ENCODE assay signal across 24 cellular contexts in the genomic region with DNA sequence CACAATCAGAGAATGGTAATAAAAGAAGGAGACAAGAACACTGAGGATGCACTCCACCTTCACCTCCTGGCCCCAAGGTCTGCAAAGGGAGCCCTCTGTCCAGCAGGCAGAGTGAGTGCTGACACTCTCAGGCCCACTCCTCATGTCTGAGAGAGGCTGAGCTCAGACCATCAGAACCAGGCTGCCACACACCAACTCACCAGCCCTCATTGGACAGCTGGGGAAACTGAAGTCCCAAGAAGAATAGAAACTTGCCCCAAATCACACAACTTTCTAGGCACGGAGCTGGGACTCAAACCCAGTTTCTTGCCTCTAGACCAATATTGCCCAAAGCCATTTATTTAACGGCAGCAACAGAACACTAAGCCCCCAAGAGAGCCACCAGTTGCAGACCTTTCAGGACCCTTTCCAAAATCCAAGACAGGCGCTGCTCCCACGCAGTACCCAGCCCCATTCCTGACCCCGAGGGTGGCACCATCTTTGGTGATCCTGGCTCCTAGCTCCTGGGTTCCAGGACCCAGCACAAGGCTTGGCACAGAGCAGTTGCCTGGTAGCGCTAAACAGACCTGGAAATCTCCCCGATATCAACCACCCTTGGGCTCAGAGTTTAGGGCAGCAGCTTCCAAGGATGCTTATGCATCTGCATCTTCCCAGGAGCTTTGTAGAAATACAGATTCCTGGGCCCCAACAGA.
A peak's percentile ranks its signal among the peaks of the same experiment; 100 is the strongest.
DNase-seq lines count a peak whose midpoint lies in the region; ATAC-seq and TF ChIP-seq lines count a peak whose summit lies in the region.
"Had no signal": no experiment of that assay in that cellular context is flagged by ENCODE, and none has a peak within 500 bp of the region (broad histone marks: within the 10 kb centered on the region; RNA-seq: fewer than 3 reads in every experiment).

No MANE protein-coding gene starts in this region.

- H3K4me2 ChIP-seq in Karpas-422 (ENCODE audit: low read depth, low read length, poor library complexity, severe bottlenecking): no peak overlapping the region
- H3K4me2 ChIP-seq: A549; BLaER1 treated with 17β-estradiol and CSF1 and Interleukin-3, amounts not matched to agents 10 nM and 100 nM; GM23338 had no signal

- CTCF ChIA-PET in activated CD8-positive, alpha-beta T cell treated with anti-CD3 and anti-CD28 coated beads, Interleukin-2, amount 10 ng/mL, durations not matched to agents 7 days and 5 days (lab: Charles Lee): no interaction called here
- CTCF ChIA-PET in activated CD8-positive, alpha-beta T cell treated with anti-CD3 and anti-CD28 coated beads for 36 hours (lab: Charles Lee): no interaction called here
- CTCF ChIA-PET in activated naive CD4-positive, alpha-beta T cell treated with anti-CD3 and anti-CD28 coated beads, Interleukin-2, amount 10 ng/mL, durations not matched to agents 7 days and 5 days (lab: Charles Lee): no interaction called here

- intact Hi-C loops in activated CD8-positive, alpha-beta T cell treated with anti-CD3 and anti-CD28 coated beads for 36 hours (cut with micrococcal nuclease): no loop called here
- intact Hi-C loops in aorta (cut with DNase I): no loop called here

- H3K9ac ChIP-seq in Karpas-422 (ENCODE audit: low read length): no peak overlapping the region
- H3K9ac ChIP-seq: BLaER1 treated with 17β-estradiol and CSF1 and Interleukin-3, amounts not matched to agents 10 nM and 100 nM had no signal

- H3K4me3 ChIP-seq in Karpas-422 (ENCODE audit: low read length) (no peak overlapping the region), lung (no peak overlapping the region), aorta (ENCODE audit: low read length in 2 of 2) (no peak overlapping the region)
- H3K4me3 ChIP-seq: A549; BLaER1 treated with 17β-estradiol and CSF1 and Interleukin-3, amounts not matched to agents 10 nM and 100 nM; GM12878; GM23338; HAP-1 had no signal

- no peaks in the 10 kb centered on the region for H3K9me2 ChIP-seq in Karpas-422 (replicated peaks; ENCODE audit: insufficient read depth, low read length)

- H3K9me3 Mint-ChIP-seq in activated CD8-positive, alpha-beta T cell treated with anti-CD3 and anti-CD28 coated beads, Interleukin-2, amount 10 ng/mL, durations not matched to agents 7 days and 5 days (ENCODE audit: insufficient read depth): no peaks in the 10 kb centered on the region
- no peaks in the 10 kb centered on the region for H3K9me3 Mint-ChIP-seq in activated CD8-positive, alpha-beta T cell treated with anti-CD3 and anti-CD28 coated beads for 36 hours
- no peaks in the 10 kb centered on the region for H3K9me3 Mint-ChIP-seq in activated naive CD4-positive, alpha-beta T cell treated with anti-CD3 and anti-CD28 coated beads, Interleukin-2, amount 10 ng/mL, durations not matched to agents 7 days and 5 days
- H3K9me3 Mint-ChIP-seq: CD4-positive, alpha-beta T cell; GM23338; HFFc6 had no signal

- H3K27me3 ChIP-seq in Karpas-422 (ENCODE audit: low read length) (no peaks in the 10 kb centered on the region), lung (ENCODE audit: control insufficient read depth, insufficient read depth) (no peaks in the 10 kb centered on the region), aorta (ENCODE audit: control insufficient read depth in 1 of 2, insufficient read depth in 2 of 2, low read length in 1 of 2) (no peaks in the 10 kb centered on the region)
- H3K27me3 ChIP-seq: BLaER1 treated with 17β-estradiol and CSF1 and Interleukin-3, amounts not matched to agents 10 nM and 100 nM had no signal

- H2AFZ ChIP-seq in Karpas-422 (ENCODE audit: low read length): no peak overlapping the region
- H2AFZ ChIP-seq: GM23338 had no signal

- H3K36me3 ChIP-seq in Karpas-422 (ENCODE audit: insufficient read depth, low read length): no peaks in the 10 kb centered on the region
- H3K36me3 ChIP-seq in lung (ENCODE audit: control insufficient read depth in 2 of 2, insufficient read depth in 2 of 2, low read length in 2 of 2): no peaks in the 10 kb centered on the region
- no peaks in the 10 kb centered on the region for H3K36me3 ChIP-seq in aorta (ENCODE audit: control insufficient read depth in 1 of 2, insufficient read depth in 2 of 2, low read length in 1 of 2)
- H3K36me3 ChIP-seq: BE2C; BLaER1 treated with 17β-estradiol and CSF1 and Interleukin-3, amounts not matched to agents 10 nM and 100 nM; HAP-1 had no signal

- peaks cover 2% of the 10 kb centered on the region for H3K27me3 Mint-ChIP-seq in activated CD8-positive, alpha-beta T cell treated with anti-CD3 and anti-CD28 coated beads, Interleukin-2, amount 10 ng/mL, durations not matched to agents 7 days and 5 days (ENCODE audit: low read depth)
- peaks cover 10% of the 10 kb centered on the region for H3K27me3 Mint-ChIP-seq in activated CD8-positive, alpha-beta T cell treated with anti-CD3 and anti-CD28 coated beads for 36 hours
- peaks cover 12% of the 10 kb centered on the region for H3K27me3 Mint-ChIP-seq in activated naive CD4-positive, alpha-beta T cell treated with anti-CD3 and anti-CD28 coated beads, Interleukin-2, amount 10 ng/mL, durations not matched to agents 7 days and 5 days

- no peak for TF ChIP-seq CTCF in activated CD8-positive, alpha-beta T cell treated with anti-CD3 and anti-CD28 coated beads for 36 hours (IDR thresholded peaks at IDR 0.05)
- TF ChIP-seq CTCF in lung (IDR thresholded peaks at IDR 0.05; ENCODE audit: control extremely low read depth, extremely low read depth): no peak

- ATAC-seq in activated CD8-positive, alpha-beta T cell treated with anti-CD3 and anti-CD28 coated beads, Interleukin-2, amount 10 ng/mL, durations not matched to agents 7 days and 5 days: no peak
- ATAC-seq in activated CD8-positive, alpha-beta T cell treated with anti-CD3 and anti-CD28 coated beads for 36 hours: no peak
- ATAC-seq in lung (ENCODE audit: insufficient read depth, low FRiP score) (no peak), aorta (ENCODE audit: low FRiP score) (no peak), GM21529 (IDR thresholded peaks at IDR 0.05; ENCODE audit: unreplicated experiment) (no peak)
- ATAC-seq: A549, GM12878, GM23338 had no signal

- WGBS in lung, 2 donors: 91 to 95% methylated on average over 7 of the region's 7 CpGs
- 87 to 88% methylated on average over 7 of the region's 7 CpGs for WGBS in aorta, 2 donors

- H3K27ac ChIP-seq in Karpas-422 (ENCODE audit: low read length) (no peak overlapping the region), lung (ENCODE audit: low read depth in 1 of 2, low read length in 1 of 2) (no peak overlapping the region), aorta (ENCODE audit: low read depth in 1 of 2, low read length in 2 of 2) (no peak overlapping the region)
- H3K27ac ChIP-seq: A549; BLaER1 treated with 17β-estradiol and CSF1 and Interleukin-3, amounts not matched to agents 10 nM and 100 nM had no signal

- H3K36me3 Mint-ChIP-seq in activated CD8-positive, alpha-beta T cell treated with anti-CD3 and anti-CD28 coated beads, Interleukin-2, amount 10 ng/mL, durations not matched to agents 7 days and 5 days (ENCODE audit: low read depth): no peaks in the 10 kb centered on the region
- no peaks in the 10 kb centered on the region for H3K36me3 Mint-ChIP-seq in activated CD8-positive, alpha-beta T cell treated with anti-CD3 and anti-CD28 coated beads for 36 hours (ENCODE audit: low read depth)
- no peaks in the 10 kb centered on the region for H3K36me3 Mint-ChIP-seq in activated naive CD4-positive, alpha-beta T cell treated with anti-CD3 and anti-CD28 coated beads, Interleukin-2, amount 10 ng/mL, durations not matched to agents 7 days and 5 days
- H3K36me3 Mint-ChIP-seq: CD14-positive monocyte; CD8-positive, alpha-beta memory T cell had no signal

- no peaks in the 10 kb centered on the region for H3K4me1 Mint-ChIP-seq in activated CD8-positive, alpha-beta T cell treated with anti-CD3 and anti-CD28 coated beads, Interleukin-2, amount 10 ng/mL, durations not matched to agents 7 days and 5 days (ENCODE audit: low read depth)
- H3K4me1 Mint-ChIP-seq in activated CD8-positive, alpha-beta T cell treated with anti-CD3 and anti-CD28 coated beads for 36 hours (ENCODE audit: low read depth): no peaks in the 10 kb centered on the region
- no peaks in the 10 kb centered on the region for H3K4me1 Mint-ChIP-seq in activated naive CD4-positive, alpha-beta T cell treated with anti-CD3 and anti-CD28 coated beads, Interleukin-2, amount 10 ng/mL, durations not matched to agents 7 days and 5 days
- H3K4me1 Mint-ChIP-seq: CD14-positive monocyte; CD8-positive, alpha-beta memory T cell had no signal

- POLR2A ChIA-PET in activated CD8-positive, alpha-beta T cell treated with anti-CD3 and anti-CD28 coated beads, Interleukin-2, amount 10 ng/mL, durations not matched to agents 7 days and 5 days (lab: Charles Lee): no interaction called here
- POLR2A ChIA-PET in activated CD8-positive, alpha-beta T cell treated with anti-CD3 and anti-CD28 coated beads for 36 hours (lab: Charles Lee): no interaction called here

- H3K9me3 ChIP-seq in Karpas-422 (ENCODE audit: low read length) (no peaks in the 10 kb centered on the region), lung (ENCODE audit: control insufficient read depth in 2 of 2, insufficient read depth in 1 of 2, low read length in 1 of 2) (peaks cover 0 to 2% of the 10 kb centered on the region in 2 donors), aorta (ENCODE audit: control insufficient read depth, low read length) (no peaks in the 10 kb centered on the region)
- H3K9me3 ChIP-seq: A549; BE2C; BLaER1 treated with 17β-estradiol and CSF1 and Interleukin-3, amounts not matched to agents 10 nM and 100 nM; HAP-1 had no signal

- H4K20me1 ChIP-seq in Karpas-422 (ENCODE audit: insufficient read depth, low read depth, low read length): no peaks in the 10 kb centered on the region
- H4K20me1 ChIP-seq: BLaER1 treated with 17β-estradiol and CSF1 and Interleukin-3, amounts not matched to agents 10 nM and 100 nM had no signal

- no peak overlapping the region for H3K4me3 Mint-ChIP-seq in activated CD8-positive, alpha-beta T cell treated with anti-CD3 and anti-CD28 coated beads, Interleukin-2, amount 10 ng/mL, durations not matched to agents 7 days and 5 days
- H3K4me3 Mint-ChIP-seq in activated CD8-positive, alpha-beta T cell treated with anti-CD3 and anti-CD28 coated beads for 36 hours: no peak overlapping the region
- no peak overlapping the region for H3K4me3 Mint-ChIP-seq in activated naive CD4-positive, alpha-beta T cell treated with anti-CD3 and anti-CD28 coated beads, Interleukin-2, amount 10 ng/mL, durations not matched to agents 7 days and 5 days
- H3K4me3 Mint-ChIP-seq: CD14-positive monocyte; CD4-positive, alpha-beta T cell; CD8-positive, alpha-beta memory T cell; GM23338; HFFc6 had no signal

- DNase-seq in activated CD8-positive, alpha-beta T cell treated with anti-CD3 and anti-CD28 coated beads, Interleukin-2, amount 10 ng/mL, durations not matched to agents 7 days and 5 days: peak; percentile 16
- no peak for DNase-seq in activated CD8-positive, alpha-beta T cell treated with anti-CD3 and anti-CD28 coated beads for 36 hours
- DNase-seq in Karpas-422 (peak; percentile 30), lung (ENCODE audit: low spot score) (peak; percentile 25), aorta (no peak)
- no peak for DNase-seq in activated naive CD4-positive, alpha-beta T cell treated with anti-CD3 and anti-CD28 coated beads, Interleukin-2, amount 10 ng/mL, durations not matched to agents 7 days and 5 days
- DNase-seq: 8988T; ACHN; AML-193; BE2C; CD4-positive, alpha-beta T cell; CD8-positive, alpha-beta memory T cell; DMS 273 treated with DMSO at 0.1 percent for 48 hours; DMS79; EL; GDM1; HFFc6 had no signal

- H3K27ac Mint-ChIP-seq in activated CD8-positive, alpha-beta T cell treated with anti-CD3 and anti-CD28 coated beads, Interleukin-2, amount 10 ng/mL, durations not matched to agents 7 days and 5 days: no peak overlapping the region
- H3K27ac Mint-ChIP-seq in activated CD8-positive, alpha-beta T cell treated with anti-CD3 and anti-CD28 coated beads for 36 hours: no peak overlapping the region
- no peak overlapping the region for H3K27ac Mint-ChIP-seq in activated naive CD4-positive, alpha-beta T cell treated with anti-CD3 and anti-CD28 coated beads, Interleukin-2, amount 10 ng/mL, durations not matched to agents 7 days and 5 days
- H3K27ac Mint-ChIP-seq: CD4-positive, alpha-beta T cell; CD8-positive, alpha-beta memory T cell; GM23338; HFFc6 had no signal

- H3K4me1 ChIP-seq in Karpas-422 (ENCODE audit: low read length) (no peaks in the 10 kb centered on the region), lung (ENCODE audit: control insufficient read depth in 2 of 2, insufficient read depth in 2 of 2, low read length in 2 of 2) (no peaks in the 10 kb centered on the region), aorta (ENCODE audit: control insufficient read depth in 1 of 2, insufficient read depth in 2 of 2, low read length in 2 of 2) (no peaks in the 10 kb centered on the region)
- H3K4me1 ChIP-seq: A549, BE2C, HAP-1 had no signal

- H3K79me2 ChIP-seq in Karpas-422 (ENCODE audit: low read length): no peaks in the 10 kb centered on the region

Comparison
In these comparisons a context has a peak if more than half of its experiments do, and no peak if none do; other contexts are left out.
1. DNase-seq: peak in activated CD8-positive, alpha-beta T cell treated with anti-CD3 and anti-CD28 coated beads, Interleukin-2, amount 10 ng/mL, durations not matched to agents 7 days and 5 days (single experiment), Karpas-422 (single experiment) and lung (single experiment); none in activated CD8-positive, alpha-beta T cell treated with anti-CD3 and anti-CD28 coated beads for 36 hours (single experiment), aorta (0 of 2) and activated naive CD4-positive, alpha-beta T cell treated with anti-CD3 and anti-CD28 coated beads, Interleukin-2, amount 10 ng/mL, durations not matched to agents 7 days and 5 days (single experiment).